9 cellular contexts compared by ENCODE assay signal in the genomic region with DNA sequence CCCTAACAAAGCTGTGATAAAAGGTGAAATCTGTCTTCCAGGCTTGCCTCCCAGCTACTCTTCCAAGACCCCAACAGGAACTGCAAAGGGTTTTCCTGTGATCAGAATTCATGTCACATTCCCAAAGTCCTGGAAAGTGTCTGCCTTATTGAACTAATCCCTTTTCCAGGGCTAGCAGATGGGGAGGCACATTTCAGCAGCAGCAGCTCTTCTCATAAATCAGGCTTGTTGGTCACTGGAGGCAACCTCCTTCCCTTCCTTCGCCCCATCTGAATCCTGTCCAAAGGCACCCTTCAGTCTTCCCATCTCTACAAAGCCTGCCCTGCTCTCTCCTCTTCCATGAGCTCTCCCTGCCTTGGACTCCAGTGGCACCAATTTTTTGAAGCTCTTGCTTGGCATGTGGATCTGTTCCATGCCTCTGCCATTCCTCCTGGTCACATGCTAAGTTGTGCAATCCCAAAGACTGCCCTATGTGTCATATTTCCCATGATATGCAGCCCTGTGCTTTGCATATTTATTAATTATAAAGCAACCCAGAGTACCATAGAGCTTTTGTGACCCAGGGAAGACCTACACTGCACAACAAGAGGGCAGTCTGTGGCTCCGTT.
DNase-seq lines count a peak whose midpoint lies in the region; ATAC-seq and TF ChIP-seq lines count a peak whose summit lies in the region.
"Had no signal": no experiment of that assay in that cellular context is flagged by ENCODE, and none has a peak within 500 bp of the region (broad histone marks: within the 10 kb centered on the region; RNA-seq: fewer than 3 reads in every experiment).

No MANE protein-coding gene starts in this region.

- no peak overlapping the region for H3K4me2 ChIP-seq in OCI-LY7 (ENCODE audit: low read length)

- no peaks in the 10 kb centered on the region for H3K9me2 ChIP-seq in OCI-LY7 (ENCODE audit: insufficient read depth, low read length)

- no peaks in the 10 kb centered on the region for H3K27me3 ChIP-seq in AG04450 (ENCODE audit: control insufficient read depth, insufficient read depth, low read length)

- CTCF ChIA-PET in AG04450 (lab: Charles Lee) (interaction anchor here (0.9 to 1.7 kb wide), 3 partner anchors 70 to 223 kb away, joined by 4 to 5 read pairs (median 4); a partner anchor contains a TSS), OCI-LY7 (lab: Charles Lee; ENCODE audit: unreplicated experiment) (no interaction called here)

- H3K27ac ChIP-seq in AG04450 (ENCODE audit: low read depth, low read length) (peak overlapping the region; percentile 71), OCI-LY7 (ENCODE audit: low read depth, low read length, poor library complexity, severe bottlenecking) (no peak overlapping the region)

- no peak for ATAC-seq in HG02623 (IDR thresholded peaks at IDR 0.05; ENCODE audit: unreplicated experiment)

- H3K9me3 ChIP-seq in AG04450 (ENCODE audit: control insufficient read depth, insufficient read depth, low read length) = no peaks in the 10 kb centered on the region
- no peaks in the 10 kb centered on the region for H3K9me3 ChIP-seq in OCI-LY7 (ENCODE audit: low read length)

- H2AFZ ChIP-seq in OCI-LY7 (ENCODE audit: low read length) = no peak overlapping the region

- DNase-seq in AG04450 (ENCODE audit: low read depth, low spot score) (no peak), NCI-H226 (peak; percentile 37), dermis microvascular lymphatic vessel endothelial cell (ENCODE audit: low read depth in 2 of 2) (peak; percentile 2 to 23), mucosa of gallbladder (ENCODE audit: low spot score) (peak; percentile 42), OCI-LY7 (ENCODE audit: low spot score) (no peak), germinal center (ENCODE audit: low spot score) (no peak), amniotic stem cell (lab: John Stamatoyannopoulos, UW) (no peak)
- DNase-seq: NK-92 treated with Interleukin-12 subunit alpha and Interleukin-12 subunit beta, amount 100 ng/mL, for 24 hours had no signal

- no peaks in the 10 kb centered on the region for H3K4me1 ChIP-seq in OCI-LY7 (ENCODE audit: insufficient read depth, low read length, poor library complexity, severe bottlenecking)

- no peaks in the 10 kb centered on the region for H3K36me3 ChIP-seq in OCI-LY7 (ENCODE audit: insufficient read depth, low read length)

- no peaks in the 10 kb centered on the region for H3K79me2 ChIP-seq in OCI-LY7 (ENCODE audit: insufficient read depth, low read depth, low read length)

- H4K20me1 ChIP-seq in OCI-LY7 (ENCODE audit: insufficient read depth, low read length) = no peaks in the 10 kb centered on the region

- no TSS peak for BruUV-seq in OCI-LY7 (replicated peaks; lab: Mats Ljungman, UMichigan)

- POLR2A ChIA-PET in AG04450 (lab: Yijun Ruan, JAX) (interaction anchor here (1.1 to 1.8 kb wide), 4 partner anchors 17 to 113 kb away, joined by 5 to 9 read pairs (median 6); no protein-coding TSS in a partner anchor), OCI-LY7 (lab: Charles Lee) (no interaction called here)

- H3K4me3 ChIP-seq in AG04450 (ENCODE audit: low read depth, low read length) (no peak overlapping the region), OCI-LY7 (ENCODE audit: low read depth, low read length, poor library complexity, severe bottlenecking) (no peak overlapping the region)

- intact Hi-C loops in OCI-LY7 (cut with micrococcal nuclease; ENCODE audit: unreplicated experiment) = no loop called here

- no peak for TF ChIP-seq CTCF in AG04450 (IDR thresholded peaks at IDR 0.05; ENCODE audit: low read depth, low read length)
- TF ChIP-seq CTCF in OCI-LY7 (conservative IDR thresholded peaks at IDR 0.05; ENCODE audit: low read length) = no peak

Comparison
In these comparisons a context has a peak if more than half of its experiments do, and no peak if none do; other contexts are left out.
1. DNase-seq: peak in NCI-H226 (single experiment), dermis microvascular lymphatic vessel endothelial cell (2 of 2) and mucosa of gallbladder (single experiment); none in AG04450 (single experiment), OCI-LY7 (single experiment), germinal center (single experiment) and amniotic stem cell (single experiment).